ENCODE assay signal across 4 cellular contexts in genomic region chr3:167426962-167427361, GRCh38. TPM values are rescaled to one million over a fixed set of nuclear protein-coding genes. Genes with fewer than 3 reads are reported as not detected.
"Had no signal": no experiment of that assay in that cellular context is flagged by ENCODE, and none has a peak within 500 bp of the region (broad histone marks: within the 10 kb centered on the region; RNA-seq: fewer than 3 reads in every experiment).

No MANE protein-coding gene starts in this region.

RNA-seq across cellular contexts. Expression of gene ZBBX, which starts 46.9 kb away (rescaled TPM):
- polyA plus RNA-seq: HepG2, IgD-negative memory B cell, IMR-90, K562 had no signal

RNA-seq across cellular contexts. Expression of gene SERPINI2, which starts 46.9 kb away (rescaled TPM):
- polyA plus RNA-seq: HepG2, IgD-negative memory B cell, IMR-90, K562 had no signal
